19 cellular contexts compared by ENCODE assay signal in genomic region chr16:4704913-4705312, GRCh38. TPM values are rescaled to one million over a fixed set of nuclear protein-coding genes. Genes with fewer than 3 reads are reported as not detected.
DNase-seq lines count a peak whose midpoint lies in the region; ATAC-seq, FAIRE-seq and TF ChIP-seq lines count a peak whose summit lies in the region.
"Had no signal": no experiment of that assay in that cellular context is flagged by ENCODE, and none has a peak within 500 bp of the region (broad histone marks: within the 10 kb centered on the region; RNA-seq: fewer than 3 reads in every experiment).

No MANE protein-coding gene starts in this region.

- H3K9me3 ChIP-seq in astrocyte (ENCODE audit: insufficient read depth, low read depth, low read length) = no peaks in the 10 kb centered on the region
- no peaks in the 10 kb centered on the region for H3K9me3 ChIP-seq in HepG2 (ENCODE audit: low read length)
- H3K9me3 ChIP-seq: A549, Caco-2 had no signal

- no peaks in the 10 kb centered on the region for H3K9me2 ChIP-seq in GM23338 (ENCODE audit: insufficient read depth)

- H3K9ac ChIP-seq in astrocyte (ENCODE audit: low read length) (no peak overlapping the region), HepG2 (ENCODE audit: insufficient read depth, low read depth, low read length) (no peak overlapping the region)
- H3K9ac ChIP-seq: GM23248 had no signal

- in situ Hi-C loops in HepG2 (cut with HindIII; ENCODE audit: extremely low pct_ligation_motif_present, low pct_unique_long_range_greater_than_20kb) = no loop called here

- H3K27ac Mint-ChIP-seq in T-helper 2 cell treated with Interferon-gamma antibody and Interleukin-4, amounts not matched to agents 5 μg/mL and 100 μg/mL, for 36 hours = peak overlapping the region; percentile 31
- H3K27ac Mint-ChIP-seq in GM23338 (peak overlapping the region; percentile 48; the same call in 1 of the 2 replicates), astrocyte (ENCODE audit: unreplicated experiment) (peak overlapping the region; percentile 12), nephron progenitor cell (peak overlapping the region; percentile 61)
- H3K27ac Mint-ChIP-seq: CD4-positive, alpha-beta T cell had no signal

- peaks cover 7% of the 10 kb centered on the region; the same call in 1 of the 2 replicates for H3K79me2 ChIP-seq in GM23338 (replicated peaks; ENCODE audit: insufficient read depth)
- no peaks in the 10 kb centered on the region for H3K79me2 ChIP-seq in astrocyte (ENCODE audit: insufficient read depth, low read length)
- no peaks in the 10 kb centered on the region for H3K79me2 ChIP-seq in HepG2 (ENCODE audit: insufficient read depth, low read length)

- TF ChIP-seq CTCF in GM23338 (conservative IDR thresholded peaks at IDR 0.05; ENCODE audit: low read depth in 2 of 2) = no peak
- no peak for TF ChIP-seq CTCF in astrocyte (IDR thresholded peaks at IDR 0.05; ENCODE audit: insufficient read depth, low read depth, low read length)
- TF ChIP-seq CTCF in nephron progenitor cell (IDR thresholded peaks at IDR 0.05) = no peak
- TF ChIP-seq CTCF in HepG2 (CRISPR knock-in tag; IDR thresholded peaks at IDR 0.05) = no peak

- peaks cover 2% of the 10 kb centered on the region for H3K36me3 Mint-ChIP-seq in T-helper 2 cell treated with Interferon-gamma antibody and Interleukin-4, amounts not matched to agents 5 μg/mL and 100 μg/mL, for 36 hours (ENCODE audit: low read depth)
- peaks cover 51% of the 10 kb centered on the region for H3K36me3 Mint-ChIP-seq in GM23338 (ENCODE audit: low read depth)
- H3K36me3 Mint-ChIP-seq in astrocyte (ENCODE audit: low read depth, unreplicated experiment) = peaks cover 22% of the 10 kb centered on the region
- peaks cover 47% of the 10 kb centered on the region for H3K36me3 Mint-ChIP-seq in nephron progenitor cell (ENCODE audit: low read depth)

- no peak for ATAC-seq in GM23338
- ATAC-seq in HepG2 = no peak
- ATAC-seq: A549 had no signal

- H3K27ac ChIP-seq in GM23338 (ENCODE audit: low read depth) (no peak overlapping the region), astrocyte (ENCODE audit: low read depth, low read length) (no peak overlapping the region), HepG2 (ENCODE audit: extremely low read length, insufficient read depth, low read length) (no peak overlapping the region)
- H3K27ac ChIP-seq: 22Rv1, A549, C4-2B, GM23248 had no signal

- no peak overlapping the region for H3K4me2 ChIP-seq in GM23338
- no peak overlapping the region for H3K4me2 ChIP-seq in astrocyte (ENCODE audit: low read length)
- no peak overlapping the region for H3K4me2 ChIP-seq in HepG2 (ENCODE audit: low read depth, low read length)
- H3K4me2 ChIP-seq: A549 had no signal

- H3K27me3 ChIP-seq in GM23338 (ENCODE audit: insufficient read depth) (no peaks in the 10 kb centered on the region), astrocyte (ENCODE audit: insufficient read depth, low read length) (no peaks in the 10 kb centered on the region), HepG2 (ENCODE audit: control insufficient read depth in 1 of 2, insufficient read depth in 2 of 2, low read length in 2 of 2) (no peaks in the 10 kb centered on the region)

- no peaks in the 10 kb centered on the region; the same call in 1 of the 2 replicates for H3F3A ChIP-seq in GM23338 (replicated peaks; ENCODE audit: low read depth)

- peaks cover 5% of the 10 kb centered on the region for H3K36me3 ChIP-seq in GM23338 (ENCODE audit: insufficient read depth)
- peaks cover 7% of the 10 kb centered on the region for H3K36me3 ChIP-seq in astrocyte (ENCODE audit: insufficient read depth, low read length)
- peaks cover 31 to 56% of the 10 kb centered on the region in 2 experiments for H3K36me3 ChIP-seq in HepG2 (replicated peaks in 1 of 2; ENCODE audit: control insufficient read depth in 1 of 2, insufficient read depth in 2 of 2, low read length in 2 of 2)

- no peak overlapping the region for H3K4me3 Mint-ChIP-seq in T-helper 2 cell treated with Interferon-gamma antibody and Interleukin-4, amounts not matched to agents 5 μg/mL and 100 μg/mL, for 36 hours
- H3K4me3 Mint-ChIP-seq in GM23338 = no peak overlapping the region
- no peak overlapping the region for H3K4me3 Mint-ChIP-seq in astrocyte (ENCODE audit: unreplicated experiment)
- no peak overlapping the region for H3K4me3 Mint-ChIP-seq in nephron progenitor cell
- H3K4me3 Mint-ChIP-seq: CD4-positive, alpha-beta T cell had no signal

- H3K4me1 ChIP-seq in GM23338 (ENCODE audit: insufficient read depth) (no peaks in the 10 kb centered on the region), astrocyte (ENCODE audit: insufficient read depth, low read length) (no peaks in the 10 kb centered on the region), HepG2 (ENCODE audit: insufficient read depth, low read length) (peaks cover 18% of the 10 kb centered on the region)
- H3K4me1 ChIP-seq: A549, Caco-2 had no signal

- TF ChIP-seq RAD21 in HepG2 (CRISPR knock-in tag; IDR thresholded peaks at IDR 0.05) = no peak

- H2AFZ ChIP-seq in GM23338 (no peak overlapping the region), astrocyte (ENCODE audit: low read depth, low read length) (no peak overlapping the region), HepG2 (ENCODE audit: low read length) (no peak overlapping the region)
- H2AFZ ChIP-seq: GM23248 had no signal

- DNase-seq in T-helper 2 cell treated with Interferon-gamma antibody and Interleukin-4, amounts not matched to agents 5 μg/mL and 100 μg/mL, for 36 hours (ENCODE audit: low spot score) = no peak
- DNase-seq in T-helper 2 cell = no peak
- DNase-seq in GM23338 (ENCODE audit: low spot score) = no peak
- no peak for DNase-seq in astrocyte (ENCODE audit: low read depth)
- no peak for DNase-seq in nephron progenitor cell
- DNase-seq in superior temporal gyrus (ENCODE audit: extremely low spot score) = no peak
- DNase-seq in HepG2 (ENCODE audit: low spot score) = no peak
- DNase-seq: AML-193; Caco-2; CD4-positive, alpha-beta T cell; GM23248 had no signal

- no peak overlapping the region for H3K4me3 ChIP-seq in GM23338
- H3K4me3 ChIP-seq in astrocyte (ENCODE audit: insufficient read depth, low read depth, low read length) = no peak overlapping the region
- H3K4me3 ChIP-seq in HepG2 (replicated peaks in 1 of 3; ENCODE audit: insufficient read depth in 1 of 3, low read depth in 2 of 3, low read length in 3 of 3) = no peak overlapping the region
- H3K4me3 ChIP-seq: A549, GM23248 had no signal

- no peaks in the 10 kb centered on the region for H3K4me1 Mint-ChIP-seq in T-helper 2 cell treated with Interferon-gamma antibody and Interleukin-4, amounts not matched to agents 5 μg/mL and 100 μg/mL, for 36 hours (ENCODE audit: low read depth)
- H3K4me1 Mint-ChIP-seq in GM23338 (no peaks in the 10 kb centered on the region), astrocyte (ENCODE audit: low read depth, unreplicated experiment) (peaks cover 6% of the 10 kb centered on the region), nephron progenitor cell (peaks cover 53% of the 10 kb centered on the region)

- H3K27me3 Mint-ChIP-seq in T-helper 2 cell treated with Interferon-gamma antibody and Interleukin-4, amounts not matched to agents 5 μg/mL and 100 μg/mL, for 36 hours (ENCODE audit: low read depth) = no peaks in the 10 kb centered on the region
- H3K27me3 Mint-ChIP-seq in GM23338 (ENCODE audit: insufficient read depth, low read depth, poor library complexity) (peaks cover 6% of the 10 kb centered on the region), astrocyte (ENCODE audit: low read depth, unreplicated experiment) (no peaks in the 10 kb centered on the region), nephron progenitor cell (ENCODE audit: low read depth, poor library complexity) (no peaks in the 10 kb centered on the region)
- H3K27me3 Mint-ChIP-seq: CD4-positive, alpha-beta T cell had no signal

- no TSS peak for BruUV-seq in HepG2 (replicated peaks; lab: Mats Ljungman, UMichigan)

- no peaks in the 10 kb centered on the region for H3K9me3 Mint-ChIP-seq in T-helper 2 cell treated with Interferon-gamma antibody and Interleukin-4, amounts not matched to agents 5 μg/mL and 100 μg/mL, for 36 hours
- H3K9me3 Mint-ChIP-seq in GM23338 = no peaks in the 10 kb centered on the region; the same call in 2 of the 3 replicates
- no peaks in the 10 kb centered on the region for H3K9me3 Mint-ChIP-seq in astrocyte (ENCODE audit: unreplicated experiment)
- no peaks in the 10 kb centered on the region for H3K9me3 Mint-ChIP-seq in nephron progenitor cell
- H3K9me3 Mint-ChIP-seq: CD4-positive, alpha-beta T cell had no signal

- POLR2A ChIA-PET in HepG2 (lab: Yijun Ruan, JAX) = no interaction called here

- peaks cover 9% of the 10 kb centered on the region for H4K20me1 ChIP-seq in GM23338 (replicated peaks; ENCODE audit: insufficient read depth)
- H4K20me1 ChIP-seq in astrocyte (ENCODE audit: insufficient read depth, low read length) = peaks cover 21% of the 10 kb centered on the region
- no peaks in the 10 kb centered on the region for H4K20me1 ChIP-seq in HepG2 (ENCODE audit: insufficient read depth, low read length)

- CTCF ChIA-PET in HepG2 (lab: Yijun Ruan, JAX; ENCODE audit: low intra/inter-chr PET ratio, low total read pairs) = no interaction called here

- TF ChIP-seq POLR2A in HepG2 (IDR thresholded peaks at IDR 0.05; ENCODE audit: insufficient read depth in 1 of 2, low read depth in 2 of 2, low read length in 2 of 2) = no peak

- FAIRE-seq in astrocyte (lab: Jason Lieb, UNC) = no peak
- FAIRE-seq in HepG2 (lab: Jason Lieb, UNC) = no peak
- FAIRE-seq: A549, D721Med, G401.6, GM12891, GM19239, H54 had no signal

- intact Hi-C loops in HepG2 (cut with micrococcal nuclease; ENCODE audit: unreplicated experiment) = no loop called here

- TF ChIP-seq EP300 in HepG2 (IDR thresholded peaks at IDR 0.05; ENCODE audit: low read depth in 2 of 2, low read length in 2 of 2) = no peak
- no peak for TF ChIP-seq EP300 in HepG2 (CRISPR knock-in tag; IDR thresholded peaks at IDR 0.05; ENCODE audit: borderline replicate concordance)

- 98% methylated on average over 6 of the region's 14 CpGs for WGBS in HepG2 (ENCODE audit: low lambda C conversion rate)

RNA-seq across cellular contexts. Expression of gene NUDT16L1, which starts 11.6 kb away (rescaled TPM):
- 65.1 and 80.4 TPM in 2 replicates for total RNA-seq in GM23338 (2014; rRNA removed; shearing (Covaris generic))
- polyA plus RNA-seq in GM23338 (2016; fragmentation: Nextera tagmentation; extraction: Ambion mirVana) (37.1 and 39.0 TPM in 2 replicates), HepG2 (2011; rRNA removed) (28.0 and 28.9 TPM in 2 replicates)
- total RNA-seq in astrocyte (42.2 and 43.6 TPM in 2 replicates), HepG2 (2016; rRNA removed; fragmentation: Illumina TruSeq; extraction: Trizol) (40.5 and 41.0 TPM in 2 replicates)
- total RNA-seq in HepG2 (2016; cell fraction: cytosol; rRNA removed; fragmentation: Illumina TruSeq; extraction: Trizol; ENCODE audit: low read depth) = 10.3 and 11.1 TPM in 2 replicates
- 42.6 and 42.7 TPM in 2 replicates for total RNA-seq in HepG2 (2016; cell fraction: insoluble cytoplasmic fraction; rRNA removed; fragmentation: Illumina TruSeq; extraction: Trizol)
- 18.6 and 20.4 TPM in 2 replicates for total RNA-seq in HepG2 (2016; cell fraction: membrane; rRNA removed; fragmentation: Illumina TruSeq; extraction: Trizol)
- 16.9 and 17.3 TPM in 2 replicates for total RNA-seq in HepG2 (2016; cell fraction: nucleus; rRNA removed; fragmentation: Illumina TruSeq; extraction: Trizol)
- polyA plus RNA-seq in HepG2 (2011; cell fraction: cytosol; rRNA removed) = 27.9 and 47.5 TPM in 2 replicates
- polyA plus RNA-seq in HepG2 (2011; cell fraction: nucleus; rRNA removed) = 33.3 and 34.9 TPM in 2 replicates
- 17.6 and 17.9 TPM in 2 replicates for polyA plus RNA-seq in HepG2 (2012)
- 13.1 and 13.9 TPM in 2 replicates for polyA plus RNA-seq in HepG2 (2016; cell fraction: cytosol; fragmentation: Illumina TruSeq; extraction: Trizol; ENCODE audit: low read depth)
- 49.7 and 50.3 TPM in 2 replicates for polyA plus RNA-seq in HepG2 (2016; cell fraction: insoluble cytoplasmic fraction; fragmentation: Illumina TruSeq; extraction: Trizol; ENCODE audit: low read depth)
- polyA plus RNA-seq in HepG2 (2016; cell fraction: membrane; fragmentation: Illumina TruSeq; extraction: Trizol; ENCODE audit: low read depth) = 15.2 and 17.7 TPM in 2 replicates
- polyA plus RNA-seq in HepG2 (2016; cell fraction: nucleus; fragmentation: Illumina TruSeq; extraction: Trizol; ENCODE audit: insufficient read depth, low read depth) = 32.3 and 35.4 TPM in 2 replicates
- 14.3 and 41.1 TPM in 2 replicates for polyA minus RNA-seq in HepG2 (2011; rRNA and poly(A)+ RNA removed; ENCODE audit: low replicate concordance)
- 8.9 and 10.9 TPM in 2 replicates for polyA minus RNA-seq in HepG2 (2011; cell fraction: cytosol; rRNA and poly(A)+ RNA removed)
- 10.6 and 11.6 TPM in 2 replicates for polyA minus RNA-seq in HepG2 (2011; cell fraction: nucleus; rRNA and poly(A)+ RNA removed)

RNA-seq across cellular contexts. Expression of gene ANKS3, which starts 29.2 kb away (rescaled TPM):
- 19.1 and 24.9 TPM in 2 replicates for total RNA-seq in GM23338 (2014; rRNA removed; shearing (Covaris generic))
- polyA plus RNA-seq in GM23338 (2016; fragmentation: Nextera tagmentation; extraction: Ambion mirVana) (17.9 and 22.5 TPM in 2 replicates), HepG2 (2011; rRNA removed) (11.4 and 14.4 TPM in 2 replicates)
- total RNA-seq in astrocyte (23.7 and 27.2 TPM in 2 replicates), HepG2 (2016; rRNA removed; fragmentation: Illumina TruSeq; extraction: Trizol) (6.6 and 15.9 TPM in 2 replicates)
- 34.4 and 34.9 TPM in 2 replicates for total RNA-seq in HepG2 (2016; cell fraction: cytosol; rRNA removed; fragmentation: Illumina TruSeq; extraction: Trizol; ENCODE audit: low read depth)
- 6.2 and 13.8 TPM in 2 replicates for total RNA-seq in HepG2 (2016; cell fraction: insoluble cytoplasmic fraction; rRNA removed; fragmentation: Illumina TruSeq; extraction: Trizol)
- 29.2 and 30.9 TPM in 2 replicates for total RNA-seq in HepG2 (2016; cell fraction: membrane; rRNA removed; fragmentation: Illumina TruSeq; extraction: Trizol)
- total RNA-seq in HepG2 (2016; cell fraction: nucleus; rRNA removed; fragmentation: Illumina TruSeq; extraction: Trizol) = 17.3 and 17.4 TPM in 2 replicates
- 5.8 and 7.5 TPM in 2 replicates for polyA plus RNA-seq in HepG2 (2011; cell fraction: cytosol; rRNA removed)
- polyA plus RNA-seq in HepG2 (2011; cell fraction: nucleus; rRNA removed) = 58.0 and 68.7 TPM in 2 replicates
- polyA plus RNA-seq in HepG2 (2012) = 6.3 and 7.6 TPM in 2 replicates
- polyA plus RNA-seq in HepG2 (2016; cell fraction: cytosol; fragmentation: Illumina TruSeq; extraction: Trizol; ENCODE audit: low read depth) = 2.4 and 2.5 TPM in 2 replicates
- 3.9 and 5.0 TPM in 2 replicates for polyA plus RNA-seq in HepG2 (2016; cell fraction: insoluble cytoplasmic fraction; fragmentation: Illumina TruSeq; extraction: Trizol; ENCODE audit: low read depth)
- polyA plus RNA-seq in HepG2 (2016; cell fraction: membrane; fragmentation: Illumina TruSeq; extraction: Trizol; ENCODE audit: low read depth) = 3.0 and 4.2 TPM in 2 replicates
- polyA plus RNA-seq in HepG2 (2016; cell fraction: nucleus; fragmentation: Illumina TruSeq; extraction: Trizol; ENCODE audit: insufficient read depth, low read depth) = 32.9 and 37.2 TPM in 2 replicates
- polyA minus RNA-seq in HepG2 (2011; rRNA and poly(A)+ RNA removed; ENCODE audit: low replicate concordance) = 23.8 and 32.8 TPM in 2 replicates
- 3.9 and 4.8 TPM in 2 replicates for polyA minus RNA-seq in HepG2 (2011; cell fraction: cytosol; rRNA and poly(A)+ RNA removed)
- 25.6 and 28.0 TPM in 2 replicates for polyA minus RNA-seq in HepG2 (2011; cell fraction: nucleus; rRNA and poly(A)+ RNA removed)

RNA-seq across cellular contexts. Expression of gene DNAAF8, which starts 29.4 kb away (rescaled TPM):
- total RNA-seq in GM23338 (2014; rRNA removed; shearing (Covaris generic)) = 1.3 TPM in 1 of 2 replicates, not detected in the other
- 0.34 TPM in 1 of 2 replicates, not detected in the other for polyA plus RNA-seq in GM23338 (2016; fragmentation: Nextera tagmentation; extraction: Ambion mirVana)
- 2.7 and 2.9 TPM in 2 replicates for total RNA-seq in astrocyte
- total RNA-seq in HepG2 (2016; rRNA removed; fragmentation: Illumina TruSeq; extraction: Trizol) = 0.38 and 0.44 TPM in 2 replicates
- 0.44 and 0.81 TPM in 2 replicates for total RNA-seq in HepG2 (2016; cell fraction: cytosol; rRNA removed; fragmentation: Illumina TruSeq; extraction: Trizol; ENCODE audit: low read depth)
- 0.15 TPM in 1 of 2 replicates, not detected in the other for total RNA-seq in HepG2 (2016; cell fraction: insoluble cytoplasmic fraction; rRNA removed; fragmentation: Illumina TruSeq; extraction: Trizol)
- total RNA-seq in HepG2 (2016; cell fraction: membrane; rRNA removed; fragmentation: Illumina TruSeq; extraction: Trizol) = 0.14 and 0.65 TPM in 2 replicates
- total RNA-seq in HepG2 (2016; cell fraction: nucleus; rRNA removed; fragmentation: Illumina TruSeq; extraction: Trizol) = 0.31 TPM in 1 of 2 replicates, not detected in the other
- polyA plus RNA-seq in HepG2 (2011; rRNA removed) = 0.27 TPM in 1 of 2 replicates, not detected in the other
- 0.03 and 0.16 TPM in 2 replicates for polyA plus RNA-seq in HepG2 (2011; cell fraction: cytosol; rRNA removed)
- polyA plus RNA-seq in HepG2 (2011; cell fraction: nucleus; rRNA removed) = not detected in 2 replicates
- 0.12 and 0.21 TPM in 2 replicates for polyA plus RNA-seq in HepG2 (2012)
- 0.15 and 0.24 TPM in 2 replicates for polyA plus RNA-seq in HepG2 (2016; cell fraction: cytosol; fragmentation: Illumina TruSeq; extraction: Trizol; ENCODE audit: low read depth)
- 0.34 and 0.57 TPM in 2 replicates for polyA plus RNA-seq in HepG2 (2016; cell fraction: insoluble cytoplasmic fraction; fragmentation: Illumina TruSeq; extraction: Trizol; ENCODE audit: low read depth)
- polyA plus RNA-seq in HepG2 (2016; cell fraction: membrane; fragmentation: Illumina TruSeq; extraction: Trizol; ENCODE audit: low read depth) = 0.17 and 0.40 TPM in 2 replicates
- polyA plus RNA-seq in HepG2 (2016; cell fraction: nucleus; fragmentation: Illumina TruSeq; extraction: Trizol; ENCODE audit: insufficient read depth, low read depth) = not detected in 2 replicates
- 0.70 TPM in 1 of 2 replicates, not detected in the other for polyA minus RNA-seq in HepG2 (2011; rRNA and poly(A)+ RNA removed; ENCODE audit: low replicate concordance)
- not detected in 2 replicates for polyA minus RNA-seq in HepG2 (2011; cell fraction: cytosol; rRNA and poly(A)+ RNA removed)
- 0.50 TPM in 1 of 2 replicates, not detected in the other for polyA minus RNA-seq in HepG2 (2011; cell fraction: nucleus; rRNA and poly(A)+ RNA removed)
